ENCODE assay signal across 9 cellular contexts in the genomic region with DNA sequence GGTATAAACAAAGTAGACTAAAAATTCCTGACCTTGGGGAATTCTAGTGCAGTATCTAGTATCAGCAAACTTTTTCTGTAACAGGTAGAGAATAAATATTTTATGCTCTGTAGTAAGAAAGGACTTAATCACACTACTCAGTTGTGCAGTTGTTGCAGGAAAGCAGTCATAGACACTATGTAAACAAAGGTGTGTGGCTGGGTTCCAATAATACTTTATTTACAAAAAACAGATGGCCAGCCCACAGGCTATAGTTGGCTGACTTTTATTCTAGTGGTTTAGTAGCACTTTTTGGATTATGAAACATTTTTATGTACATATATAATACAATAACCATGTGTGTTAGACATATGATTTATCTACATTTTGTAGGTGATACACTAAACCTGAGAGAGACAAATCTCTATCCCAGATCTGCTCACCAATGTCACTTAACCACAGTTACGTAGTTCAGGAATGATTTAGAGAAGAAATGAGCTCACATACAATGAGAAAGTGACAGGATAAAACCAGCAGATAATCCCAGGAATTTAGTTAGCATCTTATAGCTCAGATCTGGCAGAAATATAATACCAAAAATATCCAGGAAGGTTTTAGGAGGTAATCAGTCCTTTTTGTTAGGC. TPM values are rescaled to one million over a fixed set of nuclear protein-coding genes. Genes with fewer than 3 reads are reported as not detected.
DNase-seq lines count a peak whose midpoint lies in the region; ATAC-seq and TF ChIP-seq lines count a peak whose summit lies in the region.
"Had no signal": no experiment of that assay in that cellular context is flagged by ENCODE, and none has a peak within 500 bp of the region (broad histone marks: within the 10 kb centered on the region; RNA-seq: fewer than 3 reads in every experiment).

No MANE protein-coding gene starts in this region.

- H3K9me3 Mint-ChIP-seq in IgD-negative memory B cell (no peaks in the 10 kb centered on the region), progenitor cell of endocrine pancreas (ENCODE audit: low read depth) (no peaks in the 10 kb centered on the region)

- H3K4me3 ChIP-seq in AG10803 (ENCODE audit: low read length) (no peak overlapping the region), ascending aorta (peak overlapping the region in 1 of 2 donors; percentile 54), mesenchymal stem cell (ENCODE audit: insufficient read depth in 1 of 2, low read depth in 1 of 2, low read length in 2 of 2) (peak overlapping the region in 1 of 2 experiments; percentile 55)

- H3K9me3 ChIP-seq in ascending aorta (no peaks in the 10 kb centered on the region), mesenchymal stem cell (ENCODE audit: control insufficient read depth, low read length) (no peaks in the 10 kb centered on the region)

- intact Hi-C loops in ascending aorta (cut with DNase I) = no loop called here

- no peak overlapping the region for H3K4ac ChIP-seq in mesenchymal stem cell (ENCODE audit: low read depth in 1 of 2, low read length in 2 of 2)

- H3K9ac ChIP-seq in mesenchymal stem cell (ENCODE audit: low read length) = peak overlapping the region; percentile 87

- no peaks in the 10 kb centered on the region for H3K27me3 ChIP-seq in ascending aorta
- no peaks in the 10 kb centered on the region for H3K27me3 ChIP-seq in mesenchymal stem cell (ENCODE audit: control insufficient read depth in 1 of 2, insufficient read depth in 1 of 2, low read length in 2 of 2)

- no peak overlapping the region for H3K4me3 Mint-ChIP-seq in IgD-negative memory B cell
- H3K4me3 Mint-ChIP-seq in progenitor cell of endocrine pancreas (ENCODE audit: low read depth) = no peak overlapping the region

- no peak overlapping the region for H3K23ac ChIP-seq in mesenchymal stem cell (ENCODE audit: low read length in 2 of 2)

- TF ChIP-seq CTCF in AG10803 (conservative IDR thresholded peaks at IDR 0.05; ENCODE audit: low read length) (no peak), ascending aorta (IDR thresholded peaks at IDR 0.05) (no peak), progenitor cell of endocrine pancreas (IDR thresholded peaks at IDR 0.05; ENCODE audit: unreplicated experiment) (no peak)

- ATAC-seq in GM21737 (IDR thresholded peaks at IDR 0.05; ENCODE audit: unreplicated experiment) (no peak), HG03280 (IDR thresholded peaks at IDR 0.05; ENCODE audit: unreplicated experiment) (no peak)

- H3K27ac Mint-ChIP-seq in IgD-negative memory B cell (peak overlapping the region in 2 of 3 donors; percentile 8 to 44), progenitor cell of endocrine pancreas (no peak overlapping the region)

- H3K18ac ChIP-seq in mesenchymal stem cell (ENCODE audit: low read depth in 1 of 2, low read length in 2 of 2) = no peak overlapping the region

- H3K4me1 Mint-ChIP-seq in IgD-negative memory B cell (peaks cover 7 to 18% (median 16%) of the 10 kb centered on the region in 3 donors), progenitor cell of endocrine pancreas (ENCODE audit: low read depth) (peaks cover 9% of the 10 kb centered on the region)

- H2BK5ac ChIP-seq in mesenchymal stem cell (ENCODE audit: low read depth, low read length, poor library complexity, severe bottlenecking) = no peak overlapping the region

- no peak overlapping the region for H2AFZ ChIP-seq in mesenchymal stem cell (ENCODE audit: low read depth, low read length)

- no CpG with 5 or more reads among the region's 1 CpG for WGBS in mesenchymal stem cell

- peak; percentile 46 for DNase-seq in AG10803 (ENCODE audit: low read depth)
- DNase-seq in ascending aorta (ENCODE audit: low spot score in 2 of 2) = no peak
- peak; percentile 34 for DNase-seq in mesenchymal stem cell
- no peak for DNase-seq in progenitor cell of endocrine pancreas (ENCODE audit: low spot score, unreplicated experiment)
- no peak for DNase-seq in globus pallidus (ENCODE audit: low spot score)
- DNase-seq: NCI-H526 treated with DMSO at 0.1 percent for 48 hours had no signal

- H3K79me1 ChIP-seq in mesenchymal stem cell (replicated peaks; ENCODE audit: low read length, poor library complexity, severe bottlenecking) = peaks cover under 1% of the 10 kb centered on the region

- H3K36me3 Mint-ChIP-seq in IgD-negative memory B cell = peaks cover 3% of the 10 kb centered on the region
- peaks cover 21% of the 10 kb centered on the region for H3K36me3 Mint-ChIP-seq in progenitor cell of endocrine pancreas (ENCODE audit: insufficient read depth)

- H2BK12ac ChIP-seq in mesenchymal stem cell (ENCODE audit: low read length in 2 of 2) = no peak overlapping the region

- H4K91ac ChIP-seq in mesenchymal stem cell (ENCODE audit: low read length) = no peak overlapping the region

- H2AK5ac ChIP-seq in mesenchymal stem cell (ENCODE audit: low read length, severe bottlenecking) = no peak overlapping the region

- H3K14ac ChIP-seq in mesenchymal stem cell (ENCODE audit: low read length in 2 of 2) = no peak overlapping the region

- H2BK120ac ChIP-seq in mesenchymal stem cell (ENCODE audit: low read depth, low read length) = no peak overlapping the region

- H2BK15ac ChIP-seq in mesenchymal stem cell (ENCODE audit: low read depth, poor library complexity, severe bottlenecking) = no peak overlapping the region

- no peak overlapping the region for H3K4me2 ChIP-seq in mesenchymal stem cell (ENCODE audit: low read length, poor library complexity, severe bottlenecking)

- H3K27ac ChIP-seq in ascending aorta = peak overlapping the region; percentile 50 to 59
- no peak overlapping the region for H3K27ac ChIP-seq in mesenchymal stem cell (ENCODE audit: low read length, poor library complexity, severe bottlenecking)

- H3K4me1 ChIP-seq in ascending aorta (peaks cover 0 to 3% of the 10 kb centered on the region in 2 donors), mesenchymal stem cell (ENCODE audit: control insufficient read depth, insufficient read depth, low read depth, low read length) (peaks cover 2% of the 10 kb centered on the region)

- H3K27me3 Mint-ChIP-seq in IgD-negative memory B cell (no peaks in the 10 kb centered on the region), progenitor cell of endocrine pancreas (no peaks in the 10 kb centered on the region)

- H4K8ac ChIP-seq in mesenchymal stem cell (ENCODE audit: low read length) = no peak overlapping the region

- H3K36me3 ChIP-seq in ascending aorta (peaks cover 47 to 70% of the 10 kb centered on the region in 2 donors), mesenchymal stem cell (ENCODE audit: control insufficient read depth in 1 of 2, insufficient read depth in 2 of 2, low read depth in 1 of 2, low read length in 2 of 2) (peaks cover 9 to 92% of the 10 kb centered on the region in 2 experiments)

RNA-seq across cellular contexts. Expression of gene MIER1, which starts 56.1 kb away (rescaled TPM):
- 34.6 TPM for polyA plus RNA-seq in IgD-negative memory B cell
- total RNA-seq in ascending aorta (18.4 TPM), progenitor cell of endocrine pancreas (31.8 and 32.5 TPM in 2 replicates)
- 22.2 TPM for polyA plus RNA-seq in mesenchymal stem cell (2013, experiment 1 of 2)
- 23.3 TPM for polyA plus RNA-seq in mesenchymal stem cell (2013, experiment 2 of 2)

RNA-seq across cellular contexts. Expression of gene DNAI4, which starts 56.2 kb away (rescaled TPM):
- 0.48 TPM for polyA plus RNA-seq in IgD-negative memory B cell
- not detected for total RNA-seq in ascending aorta
- polyA plus RNA-seq in mesenchymal stem cell (2013, experiment 1 of 2) = 1.4 TPM
- 2.0 TPM for polyA plus RNA-seq in mesenchymal stem cell (2013, experiment 2 of 2)
- total RNA-seq in progenitor cell of endocrine pancreas = 11.7 and 14.3 TPM in 2 replicates

Comparison
In these comparisons a context has a peak if more than half of its experiments do, and no peak if none do; other contexts are left out.
1. DNase-seq: peak in AG10803 (single experiment) and mesenchymal stem cell (single experiment); none in ascending aorta (0 of 2), progenitor cell of endocrine pancreas (single experiment) and globus pallidus (single experiment).